In genomic region chr6:160125105-160125504, GRCh38 we compare ENCODE assay signal across 6 cellular contexts. TPM values are rescaled to one million over a fixed set of nuclear protein-coding genes. Genes with fewer than 3 reads are reported as not detected.
DNase-seq lines count a peak whose midpoint lies in the region; ATAC-seq, FAIRE-seq and TF ChIP-seq lines count a peak whose summit lies in the region.
"Not testable (repeated sequence)": the region's sequence is repeated elsewhere in the genome, so short reads cannot be mapped to it uniquely, and the experiment has no call there.

No MANE protein-coding gene starts in this region.

- not testable (repeated sequence) for H3K9me3 Mint-ChIP-seq in nephron

- H3K36me3 Mint-ChIP-seq in nephron (ENCODE audit: low read depth) = peaks cover 17% of the 10 kb centered on the region

- POLR2A ChIA-PET in HepG2 (lab: Yijun Ruan, JAX) = interaction anchor here (0.6 to 0.8 kb wide), 3 partner anchors 10 to 269 kb away, joined by 3 to 4 read pairs (median 4); no protein-coding TSS in a partner anchor

- not testable (repeated sequence) for BruUV-seq in HepG2 (replicated peaks; lab: Mats Ljungman, UMichigan)

- 53 to 56% methylated on average over 5 of the region's 5 CpGs for WGBS in body of pancreas, 2 donors
- 7% methylated on average over 5 of the region's 5 CpGs for WGBS in HepG2 (ENCODE audit: low lambda C conversion rate)
- WGBS in right lobe of liver (ENCODE audit: insufficient coverage, low coverage, low lambda C conversion rate, missing lambda C conversion rate) = 30% methylated on average over 4 of the region's 5 CpGs
- WGBS in small intestine, 3 donors = 21 to 66% (median 29%) methylated on average over 5 of the region's 5 CpGs

- TF ChIP-seq RAD21 in HepG2 (CRISPR knock-in tag; IDR thresholded peaks at IDR 0.05) = not testable (repeated sequence)

- CTCF ChIA-PET in HepG2 (lab: Yijun Ruan, JAX; ENCODE audit: low intra/inter-chr PET ratio, low total read pairs) = not testable (repeated sequence)

- not testable (repeated sequence) for H3K4me1 Mint-ChIP-seq in nephron

- H2AFZ ChIP-seq in HepG2 (ENCODE audit: low read length) = not testable (repeated sequence)

- peak in 1 of 2 experiments; percentile 61; a peak in 2 of 4 replicates for TF ChIP-seq EP300 in HepG2 (IDR thresholded peaks at IDR 0.05; ENCODE audit: low read depth in 2 of 2, low read length in 2 of 2)
- TF ChIP-seq EP300 in HepG2 (CRISPR knock-in tag; IDR thresholded peaks at IDR 0.05; ENCODE audit: borderline replicate concordance) = not testable (repeated sequence)

- H3K27me3 ChIP-seq in body of pancreas; HepG2 (ENCODE audit: control insufficient read depth in 1 of 2, insufficient read depth in 2 of 2, low read length in 2 of 2); right lobe of liver; small intestine (ENCODE audit: control insufficient read depth in 2 of 2, insufficient read depth in 2 of 2, low read length in 2 of 2): not testable (repeated sequence)

- H3K79me2 ChIP-seq in HepG2 (ENCODE audit: insufficient read depth, low read length) = not testable (repeated sequence)

- DNase-seq in body of pancreas = not testable (repeated sequence)
- DNase-seq in cardiac septum (ENCODE audit: low spot score) (peak; percentile 9), HepG2 (ENCODE audit: low spot score) (peak; percentile 70), right lobe of liver (peak in 1 of 3 donors; percentile 74), small intestine (peak; percentile 61)

- H3K27ac ChIP-seq in body of pancreas (peak overlapping the region in 3 of 4 donors; percentile 11 to 56 (median 54)), HepG2 (ENCODE audit: extremely low read length, insufficient read depth, low read length) (peak overlapping the region; percentile 68), right lobe of liver (peak overlapping the region; percentile 91 to 99 (median 97))
- H3K27ac ChIP-seq in small intestine (ENCODE audit: low read depth in 1 of 2, low read length in 1 of 2) = not testable (repeated sequence)

- not testable (repeated sequence) for H3K9me3 ChIP-seq in body of pancreas; HepG2 (ENCODE audit: low read length); right lobe of liver; small intestine (ENCODE audit: control insufficient read depth, low read depth)

- TF ChIP-seq CTCF in body of pancreas (IDR thresholded peaks at IDR 0.05); right lobe of liver (IDR thresholded peaks at IDR 0.05); nephron (IDR thresholded peaks at IDR 0.05; ENCODE audit: unreplicated experiment in 3 of 3): not testable (repeated sequence)
- peak; percentile 63 for TF ChIP-seq CTCF in HepG2 (CRISPR knock-in tag; IDR thresholded peaks at IDR 0.05)

- TF ChIP-seq POLR2A in body of pancreas (IDR thresholded peaks at IDR 0.05); HepG2 (IDR thresholded peaks at IDR 0.05; ENCODE audit: insufficient read depth in 1 of 2, low read depth in 2 of 2, low read length in 2 of 2): not testable (repeated sequence)
- TF ChIP-seq POLR2A in right lobe of liver (IDR thresholded peaks at IDR 0.05) = peak; percentile 41

- intact Hi-C loops in body of pancreas (cut with DNase I); cardiac septum (cut with DNase I); HepG2 (cut with micrococcal nuclease; ENCODE audit: unreplicated experiment); right lobe of liver (cut with DNase I): not testable (repeated sequence)

- H3K9ac ChIP-seq in HepG2 (ENCODE audit: insufficient read depth, low read depth, low read length) = not testable (repeated sequence)

- H3K27me3 Mint-ChIP-seq in nephron (ENCODE audit: low read depth) = not testable (repeated sequence)

- peaks cover 11% of the 10 kb centered on the region for H3K4me1 ChIP-seq in body of pancreas
- peaks cover 71% of the 10 kb centered on the region for H3K4me1 ChIP-seq in HepG2 (ENCODE audit: insufficient read depth, low read length)
- H3K4me1 ChIP-seq in right lobe of liver = peaks cover 0 to 39% (median 14%) of the 10 kb centered on the region in 4 donors
- not testable (repeated sequence) for H3K4me1 ChIP-seq in small intestine (ENCODE audit: control insufficient read depth in 2 of 2, insufficient read depth in 1 of 2, low read depth in 1 of 2, low read length in 1 of 2)

- H3K36me3 ChIP-seq in body of pancreas (replicated peaks in 1 of 2; ENCODE audit: insufficient read depth in 1 of 2, low read depth in 2 of 2); HepG2 (replicated peaks in 1 of 2; ENCODE audit: control insufficient read depth in 1 of 2, insufficient read depth in 2 of 2, low read length in 2 of 2); small intestine (ENCODE audit: control insufficient read depth in 2 of 2, insufficient read depth in 2 of 2, low read length in 2 of 2): not testable (repeated sequence)
- peaks cover 0 to 14% (median under 1%) of the 10 kb centered on the region in 4 donors for H3K36me3 ChIP-seq in right lobe of liver

- ATAC-seq in body of pancreas (peak; percentile 80), HepG2 (peak; percentile 82), right lobe of liver (peak; percentile 31 to 57 (median 45))

- H3K4me3 Mint-ChIP-seq in nephron = not testable (repeated sequence)

- in situ Hi-C loops in HepG2 (cut with HindIII; ENCODE audit: extremely low pct_ligation_motif_present, low pct_unique_long_range_greater_than_20kb) = not testable (repeated sequence)

- not testable (repeated sequence) for H3K4me3 ChIP-seq in body of pancreas; HepG2 (replicated peaks in 1 of 3; ENCODE audit: insufficient read depth in 1 of 3, low read depth in 2 of 3, low read length in 3 of 3); small intestine (ENCODE audit: low read depth in 1 of 2, low read length in 2 of 2)
- H3K4me3 ChIP-seq in right lobe of liver = peak overlapping the region in 2 of 3 donors; percentile 76 to 85

- H4K20me1 ChIP-seq in HepG2 (ENCODE audit: insufficient read depth, low read length) = not testable (repeated sequence)

- peak; percentile 76 for FAIRE-seq in HepG2 (lab: Jason Lieb, UNC)
- FAIRE-seq in small intestine (lab: Jason Lieb, UNC) = not testable (repeated sequence)

- H3K27ac Mint-ChIP-seq in nephron = peak overlapping the region in 2 of 3 experiments; percentile 31 to 90

- peak overlapping the region; percentile 20 for H3K4me2 ChIP-seq in HepG2 (ENCODE audit: low read depth, low read length)

TF ChIP-seq in HepG2, 621 proteins besides CTCF, POLR2A, EP300 and RAD21 (continues in another document):
- not testable (repeated sequence) for TF ChIP-seq TCF12 (IDR thresholded peaks at IDR 0.05)
- peak; percentile 53; the same call in 1 of the 2 replicates for TF ChIP-seq TCF12 (CRISPR knock-in tag; IDR thresholded peaks at IDR 0.05)
- TF ChIP-seq ZGPAT (CRISPR knock-in tag; IDR thresholded peaks at IDR 0.05) = peak; percentile 29; the same call in 1 of the 2 replicates
- TF ChIP-seq RFXAP (CRISPR knock-in tag; IDR thresholded peaks at IDR 0.05; ENCODE audit: borderline replicate concordance) = peak; percentile 27; the same call in 1 of the 2 replicates
- peak; percentile 51 for TF ChIP-seq ASH2L (IDR thresholded peaks at IDR 0.05; ENCODE audit: insufficient read length, low read depth, low read length)
- TF ChIP-seq ZNF264 (CRISPR knock-in tag; IDR thresholded peaks at IDR 0.05) = peak; percentile 75; the same call in 1 of the 2 replicates

RNA-seq across cellular contexts. Expression of gene SLC22A1, which starts 3.5 kb away (rescaled TPM):
- total RNA-seq in body of pancreas (under 1 TPM; 0.26 to 0.33 TPM), cardiac septum (not detected), HepG2 (2016; rRNA removed; fragmentation: Illumina TruSeq; extraction: Trizol) (0.32 and 0.80 TPM in 2 replicates), right lobe of liver (1,000 to 10,000 TPM in 3 of 6 experiments, 100 to 1,000 TPM in 3; 190 to 1,656 (median 769) TPM)
- 0.71 and 0.81 TPM in 2 replicates for total RNA-seq in HepG2 (2016; cell fraction: cytosol; rRNA removed; fragmentation: Illumina TruSeq; extraction: Trizol; ENCODE audit: low read depth)
- 1.5 and 1.6 TPM in 2 replicates for total RNA-seq in HepG2 (2016; cell fraction: insoluble cytoplasmic fraction; rRNA removed; fragmentation: Illumina TruSeq; extraction: Trizol)
- 1.0 and 1.9 TPM in 2 replicates for total RNA-seq in HepG2 (2016; cell fraction: membrane; rRNA removed; fragmentation: Illumina TruSeq; extraction: Trizol)
- total RNA-seq in HepG2 (2016; cell fraction: nucleus; rRNA removed; fragmentation: Illumina TruSeq; extraction: Trizol) = 3.6 and 3.7 TPM in 2 replicates
- polyA plus RNA-seq in HepG2 (2011; rRNA removed) (0.82 and 0.87 TPM in 2 replicates), small intestine (under 1 TPM in 2 of 3 donors, not detected in 1; 0.21 to 0.89 TPM)
- polyA plus RNA-seq in HepG2 (2011; cell fraction: cytosol; rRNA removed) = 0.32 and 0.38 TPM in 2 replicates
- polyA plus RNA-seq in HepG2 (2011; cell fraction: nucleus; rRNA removed) = 3.3 and 4.4 TPM in 2 replicates
- polyA plus RNA-seq in HepG2 (2012) = 0.80 and 2.9 TPM in 2 replicates
- polyA plus RNA-seq in HepG2 (2016; cell fraction: cytosol; fragmentation: Illumina TruSeq; extraction: Trizol; ENCODE audit: low read depth) = 0.35 and 1.7 TPM in 2 replicates
- 0.33 and 1.2 TPM in 2 replicates for polyA plus RNA-seq in HepG2 (2016; cell fraction: insoluble cytoplasmic fraction; fragmentation: Illumina TruSeq; extraction: Trizol; ENCODE audit: low read depth)
- 0.64 and 1.2 TPM in 2 replicates for polyA plus RNA-seq in HepG2 (2016; cell fraction: membrane; fragmentation: Illumina TruSeq; extraction: Trizol; ENCODE audit: low read depth)
- polyA plus RNA-seq in HepG2 (2016; cell fraction: nucleus; fragmentation: Illumina TruSeq; extraction: Trizol; ENCODE audit: insufficient read depth, low read depth) = 4.3 and 5.2 TPM in 2 replicates
- 1.3 and 7.3 TPM in 2 replicates for polyA minus RNA-seq in HepG2 (2011; rRNA and poly(A)+ RNA removed; ENCODE audit: low replicate concordance)
- polyA minus RNA-seq in HepG2 (2011; cell fraction: cytosol; rRNA and poly(A)+ RNA removed) = 0.40 TPM in 1 of 2 replicates, not detected in the other
- 7.7 and 8.6 TPM in 2 replicates for polyA minus RNA-seq in HepG2 (2011; cell fraction: nucleus; rRNA and poly(A)+ RNA removed)

Comparison
In these comparisons a context has a peak if more than half of its experiments do, and no peak if none do; other contexts are left out.
1. RNA of gene SLC22A1, which starts 3.5 kb away (total RNA-seq): 190 to 1,656 TPM in right lobe of liver; 0.32 to 3.7 TPM in HepG2, not detected in cardiac septum (single experiment) and 0.26 to 0.33 TPM in body of pancreas; every median in the first group is over 10 times any median in the second.
2. Peak in every context shown above with its lines, with median percentiles within 50 percentile points of each other: ATAC-seq.